In genomic region chr12:40499856-40500255, GRCh38 we compare ENCODE assay signal across 30 cellular contexts.
"Had no signal": no experiment of that assay in that cellular context is flagged by ENCODE, and none has a peak within 500 bp of the region (broad histone marks: within the 10 kb centered on the region; RNA-seq: fewer than 3 reads in every experiment).

No MANE protein-coding gene starts in this region.

- DNase-seq: activated B cell treated with CpG ODN at 0.5 μM for 24 hours; activated CD4-positive, alpha-beta T cell treated with anti-CD3 and anti-CD28 coated beads for 48 hours; activated CD4-positive, alpha-beta T cell treated with anti-CD3 and anti-CD28 coated beads, Interleukin-2, amount 50 U/mL, for 1 hour; activated CD4-positive, alpha-beta T cell treated with anti-CD3 and anti-CD28 coated beads, Interleukin-2, amount 50 U/mL, for 48 hours; activated CD8-positive, alpha-beta memory T cell treated with anti-CD3 and anti-CD28 coated beads for 24 hours; activated CD8-positive, alpha-beta T cell treated with anti-CD3 and anti-CD28 coated beads for 36 hours; activated effector memory CD4-positive, alpha-beta T cell treated with Interleukin-2 at 50 U/mL for 16 hours; activated gamma-delta T cell treated with Interleukin-2 at 50 U/mL for 16 hours; activated naive CD4-positive, alpha-beta T cell treated with anti-CD3 and anti-CD28 coated beads, Interleukin-2, amount 50 U/mL, for 16 hours; activated naive CD4-positive, alpha-beta T cell treated with Interleukin-2 at 50 U/mL for 16 hours; activated T-cell treated with anti-CD3 and anti-CD28 coated beads, Interleukin-2, amount 50 U/mL, for 4 hours; amniotic stem cell; brain microvascular endothelial cell; cortex of kidney; dermis blood vessel endothelial cell; effector CD4-positive, alpha-beta T cell; effector memory CD8-positive, alpha-beta T cell; erythroblast; esophagus squamous epithelium; foreskin melanocyte; head of caudate nucleus; T-helper 1 cell; T-helper 17 cell; T1000; WERI-Rb-1 had no signal

- H3K4me1 ChIP-seq: esophagus squamous epithelium, gastroesophageal sphincter had no signal

- ATAC-seq: activated CD4-positive, CD25-positive, alpha-beta regulatory T cell treated with anti-CD3 and anti-CD28 coated beads, Interleukin-2, amount 50 U/mL, for 24 hours; activated CD8-positive, alpha-beta T cell treated with anti-CD3 and anti-CD28 coated beads for 36 hours; activated T-cell treated with anti-CD3 and anti-CD28 coated beads, Interleukin-2, amount 50 U/mL, for 4 hours; activated T-helper 17 cell treated with anti-CD3 and anti-CD28 coated beads, Interleukin-2, amount 50 U/mL, for 72 hours; effector memory CD8-positive, alpha-beta T cell; gastroesophageal sphincter; T-helper 17 cell had no signal

- H3K27ac ChIP-seq: brain microvascular endothelial cell, esophagus squamous epithelium, gastroesophageal sphincter, WERI-Rb-1 had no signal

- FAIRE-seq: astrocyte, bronchial epithelial cell had no signal

- H3K4me3 ChIP-seq: esophagus squamous epithelium, gastroesophageal sphincter had no signal

- H3K9me3 ChIP-seq: esophagus squamous epithelium, gastroesophageal sphincter had no signal
